Comparison of ENCODE assay signal across 13 cellular contexts in genomic region chr2:152693033-152693432, GRCh38. TPM values are rescaled to one million over a fixed set of nuclear protein-coding genes. Genes with fewer than 3 reads are reported as not detected.
DNase-seq lines count a peak whose midpoint lies in the region; ATAC-seq and TF ChIP-seq lines count a peak whose summit lies in the region.
"Had no signal": no experiment of that assay in that cellular context is flagged by ENCODE, and none has a peak within 500 bp of the region (broad histone marks: within the 10 kb centered on the region; RNA-seq: fewer than 3 reads in every experiment).

No MANE protein-coding gene starts in this region.

- no peak for DNase-seq in HCT116 (ENCODE audit: low read depth, low spot score)
- DNase-seq in NCI-H748 (lab: John Stamatoyannopoulos, UW; ENCODE audit: unreplicated experiment), result no peak
- DNase-seq in left ventricle myocardium superior, result no peak
- no peak for DNase-seq in DMS53 treated with DMSO at 0.1 percent for 48 hours (lab: John Stamatoyannopoulos, UW; ENCODE audit: unreplicated experiment)
- DNase-seq in omental fat pad (ENCODE audit: low spot score), result no peak
- DNase-seq: activated CD4-positive, alpha-beta T cell treated with anti-CD3 and anti-CD28 coated beads, Interleukin-2, amount 50 U/mL, for 1 hour; lower lobe of right lung; PC-3; right lobe of liver had no signal

- BruUV-seq in HCT116 (replicated peaks; lab: Mats Ljungman, UMichigan), result TSS peak; percentile 31

- H2AFZ ChIP-seq in ACC112 (ENCODE audit: low read length, unreplicated experiment) (no peak overlapping the region), HCT116 (ENCODE audit: low read depth, low read length, poor library complexity, severe bottlenecking) (no peak overlapping the region)

- 0 out of 2 replicates have a peak overlapping the region, but pooled peaks have one; percentile 80 for H3K27ac ChIP-seq in ACC112 (ENCODE audit: low read depth, low read length)
- H3K27ac ChIP-seq in HCT116 (ENCODE audit: low read depth, low read length), result no peak overlapping the region
- H3K27ac ChIP-seq: breast epithelium had no signal

- no peak overlapping the region for H3K9ac ChIP-seq in HCT116 (ENCODE audit: low read length)

- POLR2A ChIA-PET in HCT116 (lab: Charles Lee), result no interaction called here

- peaks cover 34% of the 10 kb centered on the region; the same call in 1 of the 2 replicates for H4K20me1 ChIP-seq in HCT116 (ENCODE audit: insufficient read depth)

- ATAC-seq in GM18870 (IDR thresholded peaks at IDR 0.05; ENCODE audit: unreplicated experiment) (peak; percentile 89), HCT116 (no peak), HG03439 (IDR thresholded peaks at IDR 0.05; ENCODE audit: unreplicated experiment) (peak; percentile 86), left ventricle myocardium superior (no peak), omental fat pad (ENCODE audit: low FRiP score) (no peak)
- ATAC-seq: lower lobe of right lung, PC-3, right lobe of liver had no signal

- no peaks in the 10 kb centered on the region for H3K9me2 ChIP-seq in HCT116 (ENCODE audit: insufficient read depth)

- TF ChIP-seq CTCF in HCT116 (IDR thresholded peaks at IDR 0.05 in 2 of 3, conservative IDR thresholded peaks at IDR 0.05 in 1 of 3; ENCODE audit: borderline replicate concordance in 1 of 3, insufficient read depth in 1 of 3, low read depth in 2 of 3, low read length in 2 of 3), result no peak
- TF ChIP-seq CTCF in omental fat pad (IDR thresholded peaks at IDR 0.05), result no peak

- H3K4me3 ChIP-seq in ACC112 (ENCODE audit: low read depth, low read length), result no peak overlapping the region
- no peak overlapping the region for H3K4me3 ChIP-seq in HCT116 (replicated peaks in 1 of 2; ENCODE audit: low read depth in 1 of 2, low read length in 2 of 2)
- H3K4me3 ChIP-seq: breast epithelium, lower lobe of right lung, right lobe of liver had no signal

- H3K27me3 ChIP-seq in ACC112 (ENCODE audit: insufficient read depth, low read length), result no peaks in the 10 kb centered on the region
- no peaks in the 10 kb centered on the region for H3K27me3 ChIP-seq in HCT116 (ENCODE audit: insufficient read depth, low read length)
- H3K27me3 ChIP-seq: breast epithelium, right lobe of liver had no signal

- intact Hi-C loops in HCT116 (cut with micrococcal nuclease) (no loop called here), left ventricle myocardium superior (cut with micrococcal nuclease) (no loop called here)

- H3K36me3 ChIP-seq in ACC112 (ENCODE audit: insufficient read depth, low read length) (peaks cover 14% of the 10 kb centered on the region), HCT116 (ENCODE audit: control insufficient read depth in 1 of 2, insufficient read depth in 2 of 2, low read length in 2 of 2) (peaks cover 5 to 19% of the 10 kb centered on the region in 2 experiments; a peak in 2 of 4 replicates)
- H3K36me3 ChIP-seq: breast epithelium had no signal

- RAD21 ChIA-PET in HCT116 (lab: Charles Lee; ENCODE audit: low non-redundant PET in 1 of 2, low total read pairs in 2 of 2, uncharacterized antibody in 2 of 2, unreplicated experiment in 2 of 2), result no interaction called here

- no peak for TF ChIP-seq POLR2A in HCT116 (IDR thresholded peaks at IDR 0.05; ENCODE audit: borderline replicate concordance, extremely low read depth, insufficient read depth, insufficient read length)

- H3K4me2 ChIP-seq in HCT116 (ENCODE audit: low read length), result no peak overlapping the region

- H3K9me3 ChIP-seq in HCT116 (ENCODE audit: control insufficient read depth in 1 of 2, insufficient read depth in 1 of 2, low read depth in 1 of 2, low read length in 2 of 2), result no peaks in the 10 kb centered on the region
- H3K9me3 ChIP-seq: breast epithelium, lower lobe of right lung, right lobe of liver had no signal

- H3K79me2 ChIP-seq in ACC112 (ENCODE audit: control insufficient read depth, insufficient read depth, low read length, unreplicated experiment), result peaks cover 54% of the 10 kb centered on the region
- H3K79me2 ChIP-seq in HCT116 (ENCODE audit: insufficient read depth, low read length), result peaks cover 94% of the 10 kb centered on the region

- H3K4me1 ChIP-seq in ACC112 (ENCODE audit: control insufficient read depth, insufficient read depth, low read length, unreplicated experiment) (peaks cover 33% of the 10 kb centered on the region), HCT116 (ENCODE audit: control insufficient read depth in 1 of 2, insufficient read depth in 2 of 2, low read length in 2 of 2) (no peaks in the 10 kb centered on the region)
- H3K4me1 ChIP-seq: breast epithelium had no signal

- CTCF ChIA-PET in HCT116 (lab: Charles Lee), result no interaction called here

- no peak for TF ChIP-seq RAD21 in HCT116 (IDR thresholded peaks at IDR 0.05; ENCODE audit: low read depth)

TF ChIP-seq in HCT116, 20 proteins besides CTCF, POLR2A, EP300 and RAD21:
- TF ChIP-seq ELF1 (IDR thresholded peaks at IDR 0.05; ENCODE audit: borderline replicate concordance, low read depth), result no peak
- TF ChIP-seq CEBPB (IDR thresholded peaks at IDR 0.05; ENCODE audit: low read depth), result no peak
- TF ChIP-seq JUND (IDR thresholded peaks at IDR 0.05), result no peak
- no peak for TF ChIP-seq YY1 (IDR thresholded peaks at IDR 0.05; ENCODE audit: extremely low read depth, insufficient replicate concordance, low read depth, low read length)
- no peak for TF ChIP-seq POLR2AphosphoS5 (IDR thresholded peaks at IDR 0.05; ENCODE audit: low read depth, low read length)
- no peak for TF ChIP-seq REST (IDR thresholded peaks at IDR 0.05; ENCODE audit: low read depth)
- TF ChIP-seq SIN3A (IDR thresholded peaks at IDR 0.05; ENCODE audit: low read depth), result no peak
- TF ChIP-seq EZH2phosphoT487 (IDR thresholded peaks at IDR 0.05; ENCODE audit: borderline replicate concordance), result no peak
- TF ChIP-seq MAX (IDR thresholded peaks at IDR 0.05), result no peak
- no peak for TF ChIP-seq EZH2 (IDR thresholded peaks at IDR 0.05)
- TF ChIP-seq ZNF274 (IDR thresholded peaks at IDR 0.05; ENCODE audit: low read depth, low read length), result no peak
- TF ChIP-seq TCF7L2 (IDR thresholded peaks at IDR 0.05; ENCODE audit: borderline replicate concordance, extremely low read depth, insufficient read depth, insufficient read length), result no peak
- TF ChIP-seq SRF (IDR thresholded peaks at IDR 0.05; ENCODE audit: low read depth), result no peak
- no peak for TF ChIP-seq CBX3 (IDR thresholded peaks at IDR 0.05; ENCODE audit: low read depth)

RNA-seq across cellular contexts. Expression of gene PRPF40A, which starts 24.2 kb away (rescaled TPM):
- 171 TPM for total RNA-seq in HCT116 (2021; ENCODE audit: unreplicated experiment)
- 89.6 and 117 TPM in 2 replicates for polyA plus RNA-seq in HCT116 (2012)
- 33.2 TPM for total RNA-seq in left ventricle myocardium superior
- 100 to 1,000 TPM in 1 of 4 donors, 10 to 100 TPM in 3; 69.0 to 125 (median 81.7) TPM for total RNA-seq in omental fat pad

RNA-seq across cellular contexts. Expression of gene ARL6IP6, which starts 25.4 kb away (rescaled TPM):
- total RNA-seq in HCT116 (2021; ENCODE audit: unreplicated experiment) (37.8 TPM), left ventricle myocardium superior (7.6 TPM), omental fat pad (10 to 100 TPM; 12.6 to 25.9 (median 19.0) TPM)
- polyA plus RNA-seq in HCT116 (2012), result 12.4 and 14.4 TPM in 2 replicates

Comparison
In these comparisons a context has a peak if more than half of its experiments do, and no peak if none do; other contexts are left out.
1. ATAC-seq: peak in GM18870 (single experiment) and HG03439 (single experiment); none in HCT116 (single experiment), left ventricle myocardium superior (single experiment) and omental fat pad (single experiment).